Comparison of ENCODE assay signal across 8 cellular contexts in genomic region chr7:128869138-128869943, GRCh38. TPM values are rescaled to one million over a fixed set of nuclear protein-coding genes. Genes with fewer than 3 reads are reported as not detected.
DNase-seq lines count a peak whose midpoint lies in the region; ATAC-seq and TF ChIP-seq lines count a peak whose summit lies in the region.

No MANE protein-coding gene starts in this region.

- H3K9me2 ChIP-seq in SU-DHL-6 (replicated peaks; ENCODE audit: insufficient read depth, low read length) = no peaks in the 10 kb centered on the region

- H3K9ac ChIP-seq in SU-DHL-6 (ENCODE audit: low read length) = no peak overlapping the region

- CTCF ChIA-PET in AG04449 (lab: Yijun Ruan, JAX) = interaction anchor here (1.8 to 17.9 kb wide), 2 partner anchors 13 to 222 kb away, joined by 5 to 203 read pairs; no protein-coding TSS in a partner anchor

- peak overlapping the region; percentile 31 for H3K4me2 ChIP-seq in SU-DHL-6 (ENCODE audit: low read depth, low read length, poor library complexity, severe bottlenecking)

- no peaks in the 10 kb centered on the region for H3K79me2 ChIP-seq in SU-DHL-6 (ENCODE audit: insufficient read depth, low read length)

- H3K27me3 Mint-ChIP-seq in brain = peaks cover 6% of the 10 kb centered on the region

- H3K27me3 ChIP-seq in SU-DHL-6 (ENCODE audit: low read length) = no peaks in the 10 kb centered on the region

- peaks cover 24% of the 10 kb centered on the region for H3K36me3 Mint-ChIP-seq in brain

- TF ChIP-seq CTCF in AG04449 (IDR thresholded peaks at IDR 0.05; ENCODE audit: insufficient read depth, low read length, missing control alignments) = peak; percentile 29
- no peak for TF ChIP-seq CTCF in SU-DHL-6 (IDR thresholded peaks at IDR 0.05; ENCODE audit: insufficient read depth, low read length, poor library complexity, severe bottlenecking)
- TF ChIP-seq CTCF in brain (conservative IDR thresholded peaks at IDR 0.05) = no peak

- no peaks in the 10 kb centered on the region for H3K9me3 ChIP-seq in SU-DHL-6 (ENCODE audit: insufficient read depth, low read length)

- no peak overlapping the region for H3K27ac ChIP-seq in SU-DHL-6 (ENCODE audit: low read depth, low read length)

- H3K4me3 Mint-ChIP-seq in brain = peak overlapping the region in 4 of 5 experiments; percentile 40 to 79 (median 67)

- peaks cover 4% of the 10 kb centered on the region; the same call in 1 of the 2 replicates for H3F3A ChIP-seq in SU-DHL-6 (ENCODE audit: insufficient read depth)

- H3K4me1 Mint-ChIP-seq in brain = peaks cover 63% of the 10 kb centered on the region

- no peak overlapping the region for H3K27ac Mint-ChIP-seq in brain

- H3K36me3 ChIP-seq in SU-DHL-6 (ENCODE audit: low read length) = no peaks in the 10 kb centered on the region

- no peaks in the 10 kb centered on the region for H4K20me1 ChIP-seq in SU-DHL-6 (ENCODE audit: low read depth, low read length)

- H2AFZ ChIP-seq in SU-DHL-6 (ENCODE audit: low read depth, low read length, severe bottlenecking) = no peak overlapping the region

- H3K4me3 ChIP-seq in AG04449 (ENCODE audit: low read depth, low read length) (peak overlapping the region; percentile 49), SU-DHL-6 (ENCODE audit: insufficient read depth, low read length, poor library complexity, severe bottlenecking) (no peak overlapping the region)

- no peaks in the 10 kb centered on the region for H3K9me3 Mint-ChIP-seq in brain

- no peak for DNase-seq in AG04449 (ENCODE audit: low read depth, low spot score)
- peak; percentile 27 for DNase-seq in inferior parietal cortex (ENCODE audit: extremely low spot score)
- DNase-seq in stimulated activated CD4-positive, alpha-beta T cell treated with anti-CD3 and anti-CD28 coated beads, Interleukin-12 subunit alpha, Interleukin-12 subunit beta, amount 100 ng/mL, for 4 hours = peak; percentile 32
- no peak for DNase-seq in HK-2 (ENCODE audit: unreplicated experiment)

- POLR2A ChIA-PET in AG04449 (lab: Yijun Ruan, JAX) = no interaction called here

- ATAC-seq in GM18511 (IDR thresholded peaks at IDR 0.05; ENCODE audit: unreplicated experiment) = peak; percentile 79
- peak; percentile 68 for ATAC-seq in HG03175 (IDR thresholded peaks at IDR 0.05; ENCODE audit: unreplicated experiment)

RNA-seq across cellular contexts. Expression of gene ATP6V1F, which starts 6.7 kb away (rescaled TPM):
- 392 TPM for polyA plus RNA-seq in brain (ENCODE audit: insufficient read depth, low read depth, low replicate concordance)

RNA-seq across cellular contexts. Expression of gene FLNC, which starts 39.1 kb away (rescaled TPM):
- 7.8 TPM for polyA plus RNA-seq in brain (ENCODE audit: insufficient read depth, low read depth, low replicate concordance)

RNA-seq across cellular contexts. Expression of gene KCP, which starts 41.2 kb away (rescaled TPM):
- polyA plus RNA-seq in brain (ENCODE audit: insufficient read depth, low read depth, low replicate concordance) = 0.29 TPM

Comparison
In these comparisons a context has a peak if more than half of its experiments do, and no peak if none do; other contexts are left out.
1. DNase-seq: peak in inferior parietal cortex (single experiment) and stimulated activated CD4-positive, alpha-beta T cell treated with anti-CD3 and anti-CD28 coated beads, Interleukin-12 subunit alpha, Interleukin-12 subunit beta, amount 100 ng/mL, for 4 hours (single experiment); none in AG04449 (single experiment) and HK-2 (single experiment).